Comparison of ENCODE assay signal across 40 cellular contexts in the genomic region with DNA sequence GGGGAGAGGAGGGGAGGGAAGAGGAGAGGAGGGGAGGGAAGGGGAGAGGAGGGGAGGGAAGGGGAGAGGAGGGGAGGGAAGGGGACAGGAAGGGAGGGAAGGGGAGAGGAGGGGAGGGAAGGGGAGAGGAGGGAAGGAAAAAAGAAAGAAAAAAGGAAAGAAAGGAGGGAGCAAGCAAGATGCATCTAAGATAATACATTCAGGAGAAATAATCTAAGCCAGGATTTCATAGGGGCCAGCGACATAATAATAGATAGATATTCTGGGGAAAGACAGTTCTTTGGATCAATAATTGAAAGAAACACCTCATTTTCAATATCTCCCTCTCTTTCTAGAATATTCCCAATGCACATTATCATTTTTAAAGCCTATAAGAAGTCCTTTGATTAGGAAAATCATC.
"Had no signal": no experiment of that assay in that cellular context is flagged by ENCODE, and none has a peak within 500 bp of the region (broad histone marks: within the 10 kb centered on the region; RNA-seq: fewer than 3 reads in every experiment).

No MANE protein-coding gene starts in this region.

- H3K27me3 ChIP-seq: adrenal gland, ascending aorta, body of pancreas, brain microvascular endothelial cell, breast epithelium, cardiac muscle cell had no signal

- H3K4me1 Mint-ChIP-seq: activated naive CD4-positive, alpha-beta T cell treated with anti-CD3 and anti-CD28 coated beads, Interleukin-2, amount 10 ng/mL, durations not matched to agents 7 days and 5 days; activated naive CD4-positive, alpha-beta T cell treated with anti-CD3 and anti-CD28 coated beads, Interleukin-2, amount 50 U/mL, for 24 hours; activated naive CD8-positive, alpha-beta T cell treated with anti-CD3 and anti-CD28 coated beads for 36 hours; activated naive CD8-positive, alpha-beta T cell treated with anti-CD3 and anti-CD28 coated beads, Interleukin-2, amount 50 U/mL, for 24 hours had no signal

- H3K27ac ChIP-seq: adrenal gland, ascending aorta, body of pancreas, brain microvascular endothelial cell, breast epithelium, cardiac muscle cell had no signal

- H3K27me3 Mint-ChIP-seq: activated naive CD4-positive, alpha-beta T cell treated with anti-CD3 and anti-CD28 coated beads, Interleukin-2, amount 50 U/mL, for 24 hours; activated naive CD8-positive, alpha-beta T cell; activated naive CD8-positive, alpha-beta T cell treated with anti-CD3 and anti-CD28 coated beads for 36 hours; activated T-cell treated with anti-CD3 and anti-CD28 coated beads, Interleukin-2, amount 50 U/mL, for 24 hours; activated T-helper 17 cell treated with anti-CD3 and anti-CD28 coated beads, Interleukin-2, amount 50 U/mL, for 72 hours; central memory CD8-positive, alpha-beta T cell had no signal

- H3K4me3 ChIP-seq: adrenal gland, ascending aorta, body of pancreas, breast epithelium, cardiac muscle cell had no signal

- H3K27ac Mint-ChIP-seq: activated naive CD4-positive, alpha-beta T cell treated with anti-CD3 and anti-CD28 coated beads for 36 hours; activated naive CD4-positive, alpha-beta T cell treated with anti-CD3 and anti-CD28 coated beads, Interleukin-2, amount 10 ng/mL, durations not matched to agents 7 days and 5 days; activated naive CD4-positive, alpha-beta T cell treated with anti-CD3 and anti-CD28 coated beads, Interleukin-2, amount 50 U/mL, for 24 hours; activated naive CD4-positive, alpha-beta T cell treated with anti-CD3 and anti-CD28 coated beads, Interleukin-2, amount 50 U/mL, for 72 hours; activated naive CD8-positive, alpha-beta T cell; activated naive CD8-positive, alpha-beta T cell treated with anti-CD3 and anti-CD28 coated beads for 36 hours; activated naive CD8-positive, alpha-beta T cell treated with anti-CD3 and anti-CD28 coated beads, Interleukin-2, amount 10 ng/mL, durations not matched to agents 7 days and 5 days; activated T-cell treated with anti-CD3 and anti-CD28 coated beads, Interleukin-2, amount 50 U/mL, for 24 hours; activated T-cell treated with anti-CD3 and anti-CD28 coated beads, Interleukin-2, amount 50 U/mL, for 72 hours; activated T-helper 1 cell treated with anti-CD3 and anti-CD28 coated beads, Interleukin-12 subunit alpha, Interleukin-12 subunit beta, Interleukin-2, Interleukin-4 antibody, amounts not matched to agents 30 ng/mL and 10 ng/mL and 1 ng/mL, durations not matched to agents 14 hours and 24 hours and 36 hours; activated T-helper 17 cell treated with anti-CD3 and anti-CD28 coated beads, Interleukin-2, amount 50 U/mL, for 72 hours; activated T-helper 2 cell treated with anti-CD3 and anti-CD28 coated beads, Interferon-gamma antibody, Interleukin-2, Interleukin-4, amounts not matched to agents 10 μg/mL and 5 μg/mL and 100 μg/mL, durations not matched to agents 14 hours and 24 hours and 36 hours had no signal

- FAIRE-seq: astrocyte, bronchial epithelial cell had no signal

- H3K9me3 Mint-ChIP-seq: activated naive CD4-positive, alpha-beta T cell treated with anti-CD3 and anti-CD28 coated beads for 36 hours; activated naive CD4-positive, alpha-beta T cell treated with anti-CD3 and anti-CD28 coated beads, Interleukin-2, amount 10 ng/mL, durations not matched to agents 7 days and 5 days; activated naive CD4-positive, alpha-beta T cell treated with anti-CD3 and anti-CD28 coated beads, Interleukin-2, amount 50 U/mL, for 24 hours; activated naive CD4-positive, alpha-beta T cell treated with anti-CD3 and anti-CD28 coated beads, Interleukin-2, amount 50 U/mL, for 72 hours; activated naive CD8-positive, alpha-beta T cell treated with anti-CD3 and anti-CD28 coated beads for 36 hours; activated naive CD8-positive, alpha-beta T cell treated with anti-CD3 and anti-CD28 coated beads, Interleukin-2, amount 50 U/mL, for 24 hours; activated T-cell treated with anti-CD3 and anti-CD28 coated beads, Interleukin-2, amount 50 U/mL, for 24 hours; activated T-cell treated with anti-CD3 and anti-CD28 coated beads, Interleukin-2, amount 50 U/mL, for 4 hours; activated T-cell treated with anti-CD3 and anti-CD28 coated beads, Interleukin-2, amount 50 U/mL, for 72 hours; activated T-helper 1 cell treated with anti-CD3 and anti-CD28 coated beads, Interleukin-12 subunit alpha, Interleukin-12 subunit beta, Interleukin-2, Interleukin-4 antibody, amounts not matched to agents 30 ng/mL and 10 ng/mL and 1 ng/mL, durations not matched to agents 14 hours and 24 hours and 36 hours; activated T-helper 17 cell treated with anti-CD3 and anti-CD28 coated beads, Interleukin-2, amount 50 U/mL, for 72 hours; central memory CD8-positive, alpha-beta T cell had no signal

- H3K4me3 Mint-ChIP-seq: activated naive CD4-positive, alpha-beta T cell treated with anti-CD3 and anti-CD28 coated beads for 36 hours; activated naive CD4-positive, alpha-beta T cell treated with anti-CD3 and anti-CD28 coated beads, Interleukin-2, amount 10 ng/mL, durations not matched to agents 7 days and 5 days; activated naive CD4-positive, alpha-beta T cell treated with anti-CD3 and anti-CD28 coated beads, Interleukin-2, amount 50 U/mL, for 24 hours; activated naive CD8-positive, alpha-beta T cell; activated naive CD8-positive, alpha-beta T cell treated with anti-CD3 and anti-CD28 coated beads for 36 hours; activated naive CD8-positive, alpha-beta T cell treated with anti-CD3 and anti-CD28 coated beads, Interleukin-2, amount 10 ng/mL, durations not matched to agents 7 days and 5 days; activated naive CD8-positive, alpha-beta T cell treated with anti-CD3 and anti-CD28 coated beads, Interleukin-2, amount 50 U/mL, for 24 hours; activated T-cell treated with anti-CD3 and anti-CD28 coated beads, Interleukin-2, amount 50 U/mL, for 24 hours; activated T-cell treated with anti-CD3 and anti-CD28 coated beads, Interleukin-2, amount 50 U/mL, for 4 hours; activated T-cell treated with anti-CD3 and anti-CD28 coated beads, Interleukin-2, amount 50 U/mL, for 72 hours; activated T-helper 1 cell treated with anti-CD3 and anti-CD28 coated beads, Interleukin-12 subunit alpha, Interleukin-12 subunit beta, Interleukin-2, Interleukin-4 antibody, amounts not matched to agents 30 ng/mL and 10 ng/mL and 1 ng/mL, durations not matched to agents 14 hours and 24 hours and 36 hours; activated T-helper 17 cell treated with anti-CD3 and anti-CD28 coated beads, Interleukin-2, amount 50 U/mL, for 72 hours; brain; central memory CD8-positive, alpha-beta T cell had no signal

- DNase-seq: activated effector memory CD4-positive, alpha-beta T cell treated with anti-CD3 and anti-CD28 coated beads, Interleukin-2, amount 50 U/mL, for 16 hours; activated effector memory CD4-positive, alpha-beta T cell treated with Interleukin-2 at 50 U/mL for 16 hours; activated gamma-delta T cell; activated gamma-delta T cell treated with Interleukin-2 at 50 U/mL for 16 hours; activated naive CD4-positive, alpha-beta T cell; activated naive CD4-positive, alpha-beta T cell treated with anti-CD3 and anti-CD28 coated beads for 36 hours; activated naive CD4-positive, alpha-beta T cell treated with anti-CD3 and anti-CD28 coated beads, Interleukin-2, amount 10 ng/mL, durations not matched to agents 7 days and 5 days; activated naive CD4-positive, alpha-beta T cell treated with anti-CD3 and anti-CD28 coated beads, Interleukin-2, amount 50 U/mL, for 16 hours; activated naive CD4-positive, alpha-beta T cell treated with Interleukin-2 at 50 U/mL for 16 hours; activated naive CD8-positive, alpha-beta T cell treated with anti-CD3 and anti-CD28 coated beads for 36 hours; activated naive CD8-positive, alpha-beta T cell treated with anti-CD3 and anti-CD28 coated beads, Interleukin-2, amount 10 ng/mL, durations not matched to agents 7 days and 5 days; activated naive CD8-positive, alpha-beta T cell treated with anti-CD3 and anti-CD28 coated beads, Interleukin-2, amount 50 U/mL, for 24 hours; activated T-cell treated with anti-CD3 and anti-CD28 coated beads, Interleukin-2, amount 50 U/mL, for 1 hour; activated T-cell treated with anti-CD3 and anti-CD28 coated beads, Interleukin-2, amount 50 U/mL, for 24 hours; activated T-cell treated with anti-CD3 and anti-CD28 coated beads, Interleukin-2, amount 50 U/mL, for 4 hours; activated T-cell treated with anti-CD3 and anti-CD28 coated beads, Interleukin-2, amount 50 U/mL, for 48 hours; activated T-cell treated with anti-CD3 and anti-CD28 coated beads, Interleukin-2, amount 50 U/mL, for 72 hours; amniotic stem cell; amygdala; anterior cingulate cortex; aorta; body of pancreas; brain microvascular endothelial cell; caudate nucleus; central memory CD4-positive, alpha-beta T cell; cerebellar nuclear complex had no signal

- H3K36me3 ChIP-seq: adrenal gland, ascending aorta, brain microvascular endothelial cell, breast epithelium, cardiac muscle cell had no signal

- H3K9me3 ChIP-seq: adrenal gland, ascending aorta, body of pancreas had no signal

- H3K4me1 ChIP-seq: adrenal gland, ascending aorta, body of pancreas, breast epithelium had no signal

- ATAC-seq: activated naive CD4-positive, alpha-beta T cell treated with anti-CD3 and anti-CD28 coated beads, Interleukin-2, amount 50 U/mL, for 72 hours; activated naive CD8-positive, alpha-beta T cell treated with anti-CD3 and anti-CD28 coated beads, Interleukin-2, amount 50 U/mL, for 24 hours; activated T-cell treated with anti-CD3 and anti-CD28 coated beads, Interleukin-2, amount 50 U/mL, for 4 hours; activated T-cell treated with anti-CD3 and anti-CD28 coated beads, Interleukin-2, amount 50 U/mL, for 72 hours; activated T-helper 17 cell treated with anti-CD3 and anti-CD28 coated beads, Interleukin-2, amount 50 U/mL, for 72 hours; body of pancreas had no signal
